ENCODE assay signal across 17 cellular contexts in the genomic region with DNA sequence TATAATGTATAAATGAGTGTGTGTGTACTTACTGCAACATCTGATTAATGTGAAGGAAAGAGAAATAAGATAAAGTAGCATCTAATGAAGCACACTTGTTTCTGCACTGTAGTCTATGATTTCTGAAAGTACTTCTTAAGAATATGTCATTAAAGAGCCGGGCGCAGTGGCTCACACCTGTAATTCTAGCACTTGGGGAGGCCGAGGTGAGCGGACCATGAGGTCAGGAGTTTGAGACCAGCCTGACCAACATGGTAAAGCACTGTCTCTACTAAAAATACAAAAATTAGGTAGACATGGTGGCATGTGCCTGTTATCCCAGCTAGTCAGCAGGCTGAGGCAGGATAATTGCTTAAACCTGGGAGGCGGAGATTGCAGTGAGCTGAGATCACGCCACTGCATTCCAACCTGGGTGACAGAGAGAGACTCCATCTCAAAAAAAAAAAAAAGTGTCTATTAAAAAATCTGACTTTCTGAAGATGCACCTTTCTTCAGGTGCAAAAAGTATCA.
DNase-seq lines count a peak whose midpoint lies in the region; ATAC-seq and TF ChIP-seq lines count a peak whose summit lies in the region.
"Had no signal": no experiment of that assay in that cellular context is flagged by ENCODE, and none has a peak within 500 bp of the region (broad histone marks: within the 10 kb centered on the region; RNA-seq: fewer than 3 reads in every experiment).

No MANE protein-coding gene starts in this region.

- in situ Hi-C loops in GM13977 (cut with MboI; ENCODE audit: low pct_unique_long_range_greater_than_20kb, low sequenced_read_pairs, unreplicated experiment), result no loop called here

- no peak overlapping the region for H3K4me2 ChIP-seq in smooth muscle cell
- H3K4me2 ChIP-seq: BLaER1 treated with 17β-estradiol and CSF1 and Interleukin-3, amounts not matched to agents 10 nM and 100 nM had no signal

- DNase-seq in left ventricle myocardium superior (peak; percentile 13), Right ventricle myocardium inferior (ENCODE audit: missing footprints) (no peak), epithelial cell of esophagus (ENCODE audit: low read depth) (peak; percentile 56), mesothelial cell of epicardium (ENCODE audit: low spot score in 2 of 2, unreplicated experiment in 2 of 2) (no peak), smooth muscle cell (lab: John Stamatoyannopoulos, UW; ENCODE audit: unreplicated experiment) (no peak), GM13977 (ENCODE audit: low spot score) (no peak), NCI-H774 (lab: John Stamatoyannopoulos, UW) (no peak)
- DNase-seq: Calu3; CD8-positive, alpha-beta T cell; GDM1; GOT3; H7; HFFc6 had no signal

- H3K27ac ChIP-seq in smooth muscle cell (ENCODE audit: low read depth), result peak overlapping the region; percentile 24
- H3K27ac ChIP-seq: BLaER1 treated with 17β-estradiol and CSF1 and Interleukin-3, amounts not matched to agents 10 nM and 100 nM had no signal

- H3K4me3 ChIP-seq in epithelial cell of esophagus (ENCODE audit: low read length) (no peak overlapping the region), smooth muscle cell (no peak overlapping the region)
- H3K4me3 ChIP-seq: BLaER1 treated with 17β-estradiol and CSF1 and Interleukin-3, amounts not matched to agents 10 nM and 100 nM had no signal

- H3K27ac Mint-ChIP-seq in mesothelial cell of epicardium, result peak overlapping the region; percentile 66
- H3K27ac Mint-ChIP-seq: B cell; CD8-positive, alpha-beta T cell; HFFc6 had no signal

- peaks cover 5% of the 10 kb centered on the region for H3K9me3 Mint-ChIP-seq in mesothelial cell of epicardium
- H3K9me3 Mint-ChIP-seq: CD8-positive, alpha-beta T cell had no signal

- peaks cover 4% of the 10 kb centered on the region for H3F3A ChIP-seq in smooth muscle cell (ENCODE audit: low read depth)

- peaks cover 8% of the 10 kb centered on the region for H3K27me3 ChIP-seq in smooth muscle cell (ENCODE audit: low read depth)
- H3K27me3 ChIP-seq: BLaER1 treated with 17β-estradiol and CSF1 and Interleukin-3, amounts not matched to agents 10 nM and 100 nM had no signal

- peaks cover 10% of the 10 kb centered on the region for H3K4me1 ChIP-seq in smooth muscle cell (ENCODE audit: low read depth)

- H3K27me3 Mint-ChIP-seq in mesothelial cell of epicardium (ENCODE audit: low read depth), result no peaks in the 10 kb centered on the region
- H3K27me3 Mint-ChIP-seq: B cell had no signal

- H3K4me1 Mint-ChIP-seq in mesothelial cell of epicardium, result peaks cover 13% of the 10 kb centered on the region
- H3K4me1 Mint-ChIP-seq: B cell had no signal

- H2AFZ ChIP-seq in smooth muscle cell (ENCODE audit: low read depth), result no peak overlapping the region

- no peak overlapping the region for H3K4me3 Mint-ChIP-seq in mesothelial cell of epicardium
- H3K4me3 Mint-ChIP-seq: B cell; CD8-positive, alpha-beta T cell; HFFc6 had no signal

- TF ChIP-seq CTCF in epithelial cell of esophagus (IDR thresholded peaks at IDR 0.05; ENCODE audit: insufficient read depth, low read depth, low read length, missing control alignments) (no peak), mesothelial cell of epicardium (IDR thresholded peaks at IDR 0.05; ENCODE audit: unreplicated experiment) (no peak), smooth muscle cell (IDR thresholded peaks at IDR 0.05; ENCODE audit: borderline replicate concordance, insufficient read depth, poor library complexity, severe bottlenecking) (no peak), GM13977 (IDR thresholded peaks at IDR 0.05; ENCODE audit: extremely low read depth, insufficient read depth, missing control alignments) (no peak)

- 73% methylated on average over 6 of the region's 6 CpGs for WGBS in smooth muscle cell (ENCODE audit: low lambda C conversion rate)

- H3K36me3 Mint-ChIP-seq in mesothelial cell of epicardium, result no peaks in the 10 kb centered on the region
- H3K36me3 Mint-ChIP-seq: CD8-positive, alpha-beta T cell had no signal

- H4K20me1 ChIP-seq in smooth muscle cell (ENCODE audit: low read depth), result no peaks in the 10 kb centered on the region
- H4K20me1 ChIP-seq: BLaER1 treated with 17β-estradiol and CSF1 and Interleukin-3, amounts not matched to agents 10 nM and 100 nM had no signal

- H3K9me3 ChIP-seq in smooth muscle cell (replicated peaks; ENCODE audit: low read depth), result no peaks in the 10 kb centered on the region
- H3K9me3 ChIP-seq: BLaER1 treated with 17β-estradiol and CSF1 and Interleukin-3, amounts not matched to agents 10 nM and 100 nM had no signal

- no peak for ATAC-seq in left ventricle myocardium superior
- ATAC-seq in Right ventricle myocardium inferior, result no peak
- no peak for ATAC-seq in HG02571 (IDR thresholded peaks at IDR 0.05; ENCODE audit: unreplicated experiment)
- ATAC-seq: CD8-positive, alpha-beta T cell; HCT116 had no signal

- intact Hi-C loops in left ventricle myocardium superior (cut with micrococcal nuclease) (no loop called here), Right ventricle myocardium inferior (cut with DNase I) (no loop called here)

- no peaks in the 10 kb centered on the region for H3K79me2 ChIP-seq in smooth muscle cell (ENCODE audit: low read depth)

- H3K36me3 ChIP-seq in smooth muscle cell (ENCODE audit: low read depth), result no peaks in the 10 kb centered on the region
- H3K36me3 ChIP-seq: BLaER1 treated with 17β-estradiol and CSF1 and Interleukin-3, amounts not matched to agents 10 nM and 100 nM had no signal

- no peak overlapping the region for H3K9ac ChIP-seq in smooth muscle cell (ENCODE audit: low read depth)
- H3K9ac ChIP-seq: BLaER1 treated with 17β-estradiol and CSF1 and Interleukin-3, amounts not matched to agents 10 nM and 100 nM had no signal

Comparison
In these comparisons a context has a peak if more than half of its experiments do, and no peak if none do; other contexts are left out.
1. DNase-seq: peak in left ventricle myocardium superior (single experiment) and epithelial cell of esophagus (single experiment); none in Right ventricle myocardium inferior (single experiment), mesothelial cell of epicardium (0 of 2), smooth muscle cell (single experiment), GM13977 (single experiment) and NCI-H774 (single experiment).